Comparison of ENCODE assay signal across 27 cellular contexts in the genomic region with DNA sequence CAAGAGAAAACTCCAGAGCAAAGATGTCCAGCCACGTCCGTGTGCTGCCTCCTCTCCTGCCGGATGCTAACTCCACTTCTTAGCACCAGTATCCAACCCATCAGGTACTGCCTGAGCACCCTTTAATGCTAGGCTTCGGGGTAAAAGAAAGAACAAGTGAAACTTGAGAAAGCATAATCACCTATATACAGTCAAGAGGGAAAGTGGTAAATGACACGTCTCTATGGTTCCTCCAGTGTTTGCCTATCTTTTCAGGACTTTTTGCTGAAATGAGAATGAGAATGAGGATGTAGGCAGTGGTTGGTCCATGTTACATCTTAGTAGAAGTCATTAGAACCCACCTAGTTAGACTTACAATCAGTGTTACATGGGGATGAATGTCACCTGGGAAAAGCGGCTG.
"Had no signal": no experiment of that assay in that cellular context is flagged by ENCODE, and none has a peak within 500 bp of the region (broad histone marks: within the 10 kb centered on the region; RNA-seq: fewer than 3 reads in every experiment).

No MANE protein-coding gene starts in this region.

- H3K4me3 ChIP-seq: ascending aorta, body of pancreas had no signal

- H3K27me3 Mint-ChIP-seq: activated CD8-positive, alpha-beta T cell treated with anti-CD3 and anti-CD28 coated beads for 36 hours; activated naive CD8-positive, alpha-beta T cell treated with anti-CD3 and anti-CD28 coated beads, Interleukin-2, amount 50 U/mL, for 24 hours; central memory CD8-positive, alpha-beta T cell had no signal

- H3K27ac ChIP-seq: ascending aorta, body of pancreas had no signal

- H3K36me3 Mint-ChIP-seq: activated naive CD4-positive, alpha-beta T cell treated with anti-CD3 and anti-CD28 coated beads, Interleukin-2, amount 50 U/mL, for 72 hours had no signal

- H3K4me1 ChIP-seq: ascending aorta had no signal

- H3K27ac Mint-ChIP-seq: activated CD8-positive, alpha-beta T cell treated with anti-CD3 and anti-CD28 coated beads for 36 hours; activated naive CD4-positive, alpha-beta T cell treated with anti-CD3 and anti-CD28 coated beads, Interleukin-2, amount 50 U/mL, for 72 hours; activated naive CD8-positive, alpha-beta T cell treated with anti-CD3 and anti-CD28 coated beads, Interleukin-2, amount 50 U/mL, for 24 hours; activated T-helper 1 cell treated with anti-CD3 and anti-CD28 coated beads, Interleukin-12 subunit alpha, Interleukin-12 subunit beta, Interleukin-2, Interleukin-4 antibody, amounts not matched to agents 30 ng/mL and 10 ng/mL and 1 ng/mL, durations not matched to agents 14 hours and 24 hours and 36 hours had no signal

- H3K9me3 ChIP-seq: ascending aorta, body of pancreas had no signal

- H3K9me3 Mint-ChIP-seq: activated CD8-positive, alpha-beta T cell treated with anti-CD3 and anti-CD28 coated beads for 36 hours; activated naive CD8-positive, alpha-beta T cell treated with anti-CD3 and anti-CD28 coated beads, Interleukin-2, amount 50 U/mL, for 24 hours; activated T-helper 1 cell treated with anti-CD3 and anti-CD28 coated beads, Interleukin-12 subunit alpha, Interleukin-12 subunit beta, Interleukin-2, Interleukin-4 antibody, amounts not matched to agents 30 ng/mL and 10 ng/mL and 1 ng/mL, durations not matched to agents 14 hours and 24 hours and 36 hours; central memory CD8-positive, alpha-beta T cell had no signal

- H3K4me3 Mint-ChIP-seq: activated CD8-positive, alpha-beta T cell treated with anti-CD3 and anti-CD28 coated beads for 36 hours; activated naive CD8-positive, alpha-beta T cell treated with anti-CD3 and anti-CD28 coated beads, Interleukin-2, amount 50 U/mL, for 24 hours; activated T-helper 1 cell treated with anti-CD3 and anti-CD28 coated beads, Interleukin-12 subunit alpha, Interleukin-12 subunit beta, Interleukin-2, Interleukin-4 antibody, amounts not matched to agents 30 ng/mL and 10 ng/mL and 1 ng/mL, durations not matched to agents 14 hours and 24 hours and 36 hours; central memory CD8-positive, alpha-beta T cell had no signal

- H3K27me3 ChIP-seq: ascending aorta, body of pancreas had no signal

- DNase-seq: activated CD4-positive, CD25-positive, alpha-beta regulatory T cell; activated CD8-positive, alpha-beta memory T cell treated with anti-CD3 and anti-CD28 coated beads, Interleukin-2, amount 50 U/mL, for 48 hours; activated CD8-positive, alpha-beta T cell treated with anti-CD3 and anti-CD28 coated beads for 36 hours; activated effector memory CD4-positive, alpha-beta T cell treated with Interleukin-2 at 50 U/mL for 16 hours; activated naive CD4-positive, alpha-beta T cell treated with Interleukin-2 at 50 U/mL for 16 hours; activated naive CD8-positive, alpha-beta T cell treated with anti-CD3 and anti-CD28 coated beads, Interleukin-2, amount 50 U/mL, for 24 hours; activated T-cell treated with anti-CD3 and anti-CD28 coated beads, Interleukin-2, amount 50 U/mL, for 1 hour; amniotic stem cell; body of pancreas; Kasumi-1; KBM-7; NCI-H1048; NCI-H1694; NCI-H2029; NCI-H2171; NCI-H2227 treated with DMSO at 0.1 percent for 48 hours; NCI-H446 treated with DMSO at 0.1 percent for 48 hours; NCI-H524 treated with DMSO at 0.1 percent for 48 hours; NK-92 treated with Interleukin-12 subunit alpha and Interleukin-12 subunit beta, amount 100 ng/mL, for 24 hours; PC-3; SIG-M5; T-helper 2 cell; T1000 had no signal

- ATAC-seq: activated CD8-positive, alpha-beta T cell treated with anti-CD3 and anti-CD28 coated beads for 36 hours; activated naive CD4-positive, alpha-beta T cell treated with anti-CD3 and anti-CD28 coated beads, Interleukin-2, amount 50 U/mL, for 72 hours; activated naive CD8-positive, alpha-beta T cell treated with anti-CD3 and anti-CD28 coated beads, Interleukin-2, amount 50 U/mL, for 24 hours; body of pancreas; PC-3 had no signal
